ENCODE assay signal across 14 cellular contexts in genomic region chr10:45425628-45426563, GRCh38. TPM values are rescaled to one million over a fixed set of nuclear protein-coding genes. Genes with fewer than 3 reads are reported as not detected.
DNase-seq lines count a peak whose midpoint lies in the region; TF ChIP-seq lines count a peak whose summit lies in the region.
"Had no signal": no experiment of that assay in that cellular context is flagged by ENCODE, and none has a peak within 500 bp of the region (broad histone marks: within the 10 kb centered on the region; RNA-seq: fewer than 3 reads in every experiment).

No MANE protein-coding gene starts in this region.

- intact Hi-C loops in activated CD4-positive, alpha-beta T cell treated with anti-CD3 and anti-CD28 coated beads, Interleukin-2, amount 10 ng/mL, durations not matched to agents 24 days and 14 days (cut with micrococcal nuclease): no loop called here
- intact Hi-C loops in dendritic cell treated with granulocyte-macrophage colony-stimulating factor and Interleukin-4, amounts not matched to agents 40 ng/mL and 50 ng/mL, for 4 days (cut with micrococcal nuclease): loop anchor here (10.0 kb wide), 1 partner anchor 171 kb away; no protein-coding TSS in a partner anchor
- intact Hi-C loops in spleen (cut with DNase I; ENCODE audit: low total_unique reads): no loop called here

- no peak overlapping the region for H3K4me3 Mint-ChIP-seq in activated CD4-positive, alpha-beta T cell treated with anti-CD3 and anti-CD28 coated beads, Interleukin-2, amount 10 ng/mL, durations not matched to agents 24 days and 14 days
- H3K4me3 Mint-ChIP-seq in dendritic cell treated with granulocyte-macrophage colony-stimulating factor and Interleukin-4, amounts not matched to agents 40 ng/mL and 50 ng/mL, for 4 days: no peak overlapping the region

- H3K4me1 ChIP-seq in spleen: peaks cover 6 to 52% (median 13%) of the 10 kb centered on the region in 6 donors
- H3K4me1 ChIP-seq: colonic mucosa had no signal

- peak overlapping the region in 2 of 8 donors; percentile 46 to 97 for H3K27ac ChIP-seq in spleen
- H3K27ac ChIP-seq: colonic mucosa, SJCRH30 had no signal

- no peaks in the 10 kb centered on the region for H3K27me3 Mint-ChIP-seq in activated CD4-positive, alpha-beta T cell treated with anti-CD3 and anti-CD28 coated beads, Interleukin-2, amount 10 ng/mL, durations not matched to agents 24 days and 14 days
- no peaks in the 10 kb centered on the region for H3K27me3 Mint-ChIP-seq in dendritic cell treated with granulocyte-macrophage colony-stimulating factor and Interleukin-4, amounts not matched to agents 40 ng/mL and 50 ng/mL, for 4 days

- no peaks in the 10 kb centered on the region for H3K9me3 ChIP-seq in spleen
- H3K9me3 ChIP-seq: colonic mucosa, SJCRH30 had no signal

- H3K4me3 ChIP-seq in spleen: no peak overlapping the region
- H3K4me3 ChIP-seq: colonic mucosa, SJCRH30 had no signal

- H3K27me3 ChIP-seq in spleen (replicated peaks in 1 of 7): peaks cover 0 to 23% (median 0%) of the 10 kb centered on the region in 7 donors
- H3K27me3 ChIP-seq: colonic mucosa, SJCRH30 had no signal

- TF ChIP-seq CTCF in spleen (IDR thresholded peaks at IDR 0.05 in 8 of 11, conservative IDR thresholded peaks at IDR 0.05 in 3 of 11): no peak

- no peak for DNase-seq in activated CD4-positive, alpha-beta T cell treated with anti-CD3 and anti-CD28 coated beads, Interleukin-2, amount 10 ng/mL, durations not matched to agents 24 days and 14 days
- no peak for DNase-seq in activated CD4-positive, alpha-beta T cell treated with anti-CD3 and anti-CD28 coated beads for 1 hour
- peak; percentile 34 for DNase-seq in NCI-H2196 (lab: John Stamatoyannopoulos, UW; ENCODE audit: unreplicated experiment)
- peak; percentile 69 for DNase-seq in spleen
- no peak for DNase-seq in NCI-H2107 treated with DMSO at 0.1 percent for 48 hours (lab: John Stamatoyannopoulos, UW; ENCODE audit: unreplicated experiment)
- no peak for DNase-seq in NCI-H1048 (lab: John Stamatoyannopoulos, UW)
- no peak for DNase-seq in globus pallidus (ENCODE audit: low spot score)
- DNase-seq: activated CD8-positive, alpha-beta memory T cell treated with anti-CD3 and anti-CD28 coated beads, Interleukin-2, amount 50 U/mL, for 4 hours; colonic mucosa; SJCRH30; stimulated activated CD4-positive, alpha-beta T cell treated with anti-CD3 and anti-CD28 coated beads, Interleukin-4, amount 100 ng/mL, for 1 hour; trophoblast cell had no signal

- peaks cover 48% of the 10 kb centered on the region for H3K4me1 Mint-ChIP-seq in activated CD4-positive, alpha-beta T cell treated with anti-CD3 and anti-CD28 coated beads, Interleukin-2, amount 10 ng/mL, durations not matched to agents 24 days and 14 days
- H3K4me1 Mint-ChIP-seq in dendritic cell treated with granulocyte-macrophage colony-stimulating factor and Interleukin-4, amounts not matched to agents 40 ng/mL and 50 ng/mL, for 4 days (ENCODE audit: low read depth): peaks cover 74% of the 10 kb centered on the region

- H3K36me3 ChIP-seq in spleen: peaks cover 0 to 97% (median 24%) of the 10 kb centered on the region in 6 donors
- H3K36me3 ChIP-seq: colonic mucosa, SJCRH30 had no signal

- 71 to 85% (median 78%) methylated on average over 8 to 9 of the region's 9 CpGs for WGBS in spleen, 5 donors

- H3K36me3 Mint-ChIP-seq in activated CD4-positive, alpha-beta T cell treated with anti-CD3 and anti-CD28 coated beads, Interleukin-2, amount 10 ng/mL, durations not matched to agents 24 days and 14 days (ENCODE audit: low read depth): peaks cover 13% of the 10 kb centered on the region
- H3K36me3 Mint-ChIP-seq in dendritic cell treated with granulocyte-macrophage colony-stimulating factor and Interleukin-4, amounts not matched to agents 40 ng/mL and 50 ng/mL, for 4 days (ENCODE audit: low read depth): peaks cover 90% of the 10 kb centered on the region

- TF ChIP-seq POLR2A in spleen (IDR thresholded peaks at IDR 0.05): no peak

- peak overlapping the region; percentile 57 for H3K27ac Mint-ChIP-seq in activated CD4-positive, alpha-beta T cell treated with anti-CD3 and anti-CD28 coated beads, Interleukin-2, amount 10 ng/mL, durations not matched to agents 24 days and 14 days
- peak overlapping the region; percentile 100 for H3K27ac Mint-ChIP-seq in dendritic cell treated with granulocyte-macrophage colony-stimulating factor and Interleukin-4, amounts not matched to agents 40 ng/mL and 50 ng/mL, for 4 days

- H3K9me3 Mint-ChIP-seq in activated CD4-positive, alpha-beta T cell treated with anti-CD3 and anti-CD28 coated beads, Interleukin-2, amount 10 ng/mL, durations not matched to agents 24 days and 14 days: no peaks in the 10 kb centered on the region
- H3K9me3 Mint-ChIP-seq in dendritic cell treated with granulocyte-macrophage colony-stimulating factor and Interleukin-4, amounts not matched to agents 40 ng/mL and 50 ng/mL, for 4 days: no peaks in the 10 kb centered on the region

RNA-seq across cellular contexts. Expression of gene ALOX5, which starts 51.9 kb away (rescaled TPM):
- 1.0 and 2.4 TPM in 2 replicates for total RNA-seq in activated CD4-positive, alpha-beta T cell treated with anti-CD3 and anti-CD28 coated beads, Interleukin-2, amount 10 ng/mL, durations not matched to agents 24 days and 14 days
- total RNA-seq in spleen: 100 to 1,000 TPM in 6 of 7 donors, 10 to 100 TPM in 1; 87.2 to 357 (median 168) TPM
- polyA plus RNA-seq in spleen: 100 to 1,000 TPM in 2 of 3 donors, 10 to 100 TPM in 1; 69.3 to 184 (median 119) TPM
- total RNA-seq: myocyte, SJCRH30 had no signal

Comparison
In these comparisons a context has a peak if more than half of its experiments do, and no peak if none do; other contexts are left out.
1. DNase-seq: peak in NCI-H2196 (single experiment) and spleen (single experiment); none in activated CD4-positive, alpha-beta T cell treated with anti-CD3 and anti-CD28 coated beads, Interleukin-2, amount 10 ng/mL, durations not matched to agents 24 days and 14 days (single experiment), activated CD4-positive, alpha-beta T cell treated with anti-CD3 and anti-CD28 coated beads for 1 hour (single experiment), NCI-H2107 treated with DMSO at 0.1 percent for 48 hours (single experiment), NCI-H1048 (single experiment) and globus pallidus (single experiment).
2. RNA of gene ALOX5, which starts 51.9 kb away (total RNA-seq): 87.2 to 357 TPM in spleen; 1.0 to 2.4 TPM in activated CD4-positive, alpha-beta T cell treated with anti-CD3 and anti-CD28 coated beads, Interleukin-2, amount 10 ng/mL, durations not matched to agents 24 days and 14 days; every median in the first group is over 10 times any median in the second.